Comparison of ENCODE assay signal across 9 cellular contexts in genomic region chr4:83110970-83111369, GRCh38. TPM values are rescaled to one million over a fixed set of nuclear protein-coding genes. Genes with fewer than 3 reads are reported as not detected.
DNase-seq lines count a peak whose midpoint lies in the region; ATAC-seq and TF ChIP-seq lines count a peak whose summit lies in the region.
"Had no signal": no experiment of that assay in that cellular context is flagged by ENCODE, and none has a peak within 500 bp of the region (broad histone marks: within the 10 kb centered on the region; RNA-seq: fewer than 3 reads in every experiment).

No MANE protein-coding gene starts in this region.

- H2AFZ ChIP-seq in MM.1S (ENCODE audit: low read length) = peak overlapping the region; percentile 62
- H2AFZ ChIP-seq in neural progenitor cell (replicated peaks) = peak overlapping the region; percentile 53

- H3K36me3 Mint-ChIP-seq in Caco-2 (ENCODE audit: insufficient read depth, unreplicated experiment) = no peaks in the 10 kb centered on the region
- no peaks in the 10 kb centered on the region for H3K36me3 Mint-ChIP-seq in brain
- no peaks in the 10 kb centered on the region for H3K36me3 Mint-ChIP-seq in neural progenitor cell

- in situ Hi-C loops in GM13976 (cut with MboI; ENCODE audit: low sequenced_read_pairs, unreplicated experiment) = no loop called here

- H3K4me3 ChIP-seq in Caco-2 (ENCODE audit: low read depth, low read length) (no peak overlapping the region), MM.1S (ENCODE audit: low read length) (peak overlapping the region; percentile 67; the same call in 1 of the 2 replicates), neural progenitor cell (no peak overlapping the region)

- H3K4me1 Mint-ChIP-seq in Caco-2 (ENCODE audit: low read depth, unreplicated experiment) (peaks cover 27% of the 10 kb centered on the region), brain (peaks cover 11% of the 10 kb centered on the region), neural progenitor cell (peaks cover 12% of the 10 kb centered on the region)

- H3K36me3 ChIP-seq in Caco-2 (ENCODE audit: control insufficient read depth, insufficient read depth, low read length) = no peaks in the 10 kb centered on the region
- H3K36me3 ChIP-seq in MM.1S (replicated peaks; ENCODE audit: insufficient read depth, low read length) = no peaks in the 10 kb centered on the region
- H3K36me3 ChIP-seq in neural progenitor cell = no peaks in the 10 kb centered on the region
- H3K36me3 ChIP-seq: vagina had no signal

- no peaks in the 10 kb centered on the region for H3K9me3 ChIP-seq in Caco-2
- H3K9me3 ChIP-seq in MM.1S (replicated peaks; ENCODE audit: insufficient read depth, low read length) = no peaks in the 10 kb centered on the region
- H3K9me3 ChIP-seq in neural progenitor cell (ENCODE audit: low read depth) = no peaks in the 10 kb centered on the region
- H3K9me3 ChIP-seq: vagina had no signal

- H3F3A ChIP-seq in MM.1S (ENCODE audit: insufficient read depth, low read length) (peaks cover 27% of the 10 kb centered on the region), neural progenitor cell (ENCODE audit: low read depth) (peaks cover 4% of the 10 kb centered on the region)

- DNase-seq in Caco-2 (no peak), MM.1S (no peak), neural progenitor cell (ENCODE audit: low spot score) (no peak), HPDE6-E6E7 (ENCODE audit: extremely low spot score) (no peak), GM13976 (ENCODE audit: low spot score) (no peak)
- DNase-seq in effector CD4-positive, alpha-beta T cell = no peak

- no peak for ATAC-seq in GM21528 (IDR thresholded peaks at IDR 0.05; ENCODE audit: low FRiP score, unreplicated experiment)

- no peaks in the 10 kb centered on the region for H3K9me2 ChIP-seq in MM.1S (replicated peaks; ENCODE audit: insufficient read depth, low read length)

- peak overlapping the region; percentile 72; the same call in 1 of the 2 replicates for H3K4me2 ChIP-seq in MM.1S (ENCODE audit: low read depth, low read length)
- no peak overlapping the region for H3K4me2 ChIP-seq in neural progenitor cell

- H3K4me3 Mint-ChIP-seq in Caco-2 (ENCODE audit: unreplicated experiment) (peak overlapping the region; percentile 79), brain (peak overlapping the region; percentile 89 to 91 (median 90)), neural progenitor cell (peak overlapping the region; percentile 89)

- CTCF ChIA-PET in Caco-2 (lab: Charles Lee) = interaction anchor here (0.9 to 1.6 kb wide), 7 partner anchors 8 to 174 kb away, joined by 3 to 13 read pairs (median 5); partner anchors contain the start of genes COPS4 and COQ2

- no peak overlapping the region for H3K27ac Mint-ChIP-seq in Caco-2 (ENCODE audit: unreplicated experiment)
- H3K27ac Mint-ChIP-seq in brain = peak overlapping the region in 1 of 5 experiments; percentile 47
- no peak overlapping the region for H3K27ac Mint-ChIP-seq in neural progenitor cell

- H4K20me1 ChIP-seq in MM.1S (ENCODE audit: insufficient read depth, low read length) = no peaks in the 10 kb centered on the region
- no peaks in the 10 kb centered on the region for H4K20me1 ChIP-seq in neural progenitor cell (ENCODE audit: low read depth)

- H3K9me3 Mint-ChIP-seq in Caco-2 (ENCODE audit: unreplicated experiment) = no peaks in the 10 kb centered on the region
- no peaks in the 10 kb centered on the region for H3K9me3 Mint-ChIP-seq in brain
- H3K9me3 Mint-ChIP-seq in neural progenitor cell = no peaks in the 10 kb centered on the region

- H3K79me2 ChIP-seq in MM.1S (ENCODE audit: low read length) (no peaks in the 10 kb centered on the region), neural progenitor cell (ENCODE audit: low read depth) (no peaks in the 10 kb centered on the region)

- peak overlapping the region; percentile 57; the same call in 1 of the 2 replicates for H3K27ac ChIP-seq in MM.1S (ENCODE audit: low read length)
- H3K27ac ChIP-seq in neural progenitor cell = no peak overlapping the region

- no TSS peak for BruUV-seq in Caco-2 (replicated peaks; lab: Mats Ljungman, UMichigan)

- POLR2A ChIA-PET in Caco-2 (lab: Charles Lee) = interaction anchor here (0.6 to 1.0 kb wide), 2 partner anchors 37 to 173 kb away, joined by 4 to 18 read pairs; partner anchors contain the start of gene COQ2

- H3K27me3 ChIP-seq in Caco-2 (replicated peaks; ENCODE audit: control insufficient read depth, insufficient read depth, low read length) = no peaks in the 10 kb centered on the region
- H3K27me3 ChIP-seq in MM.1S (replicated peaks; ENCODE audit: insufficient read depth, low read length) = no peaks in the 10 kb centered on the region
- H3K27me3 ChIP-seq in neural progenitor cell = peaks cover 29% of the 10 kb centered on the region
- H3K27me3 ChIP-seq: vagina had no signal

- no peaks in the 10 kb centered on the region for H3K27me3 Mint-ChIP-seq in Caco-2 (ENCODE audit: insufficient read depth, unreplicated experiment)
- H3K27me3 Mint-ChIP-seq in brain = peaks cover 30% of the 10 kb centered on the region
- H3K27me3 Mint-ChIP-seq in neural progenitor cell (ENCODE audit: insufficient read depth, low read depth) = peaks cover 15% of the 10 kb centered on the region

- peaks cover 26% of the 10 kb centered on the region for H3K4me1 ChIP-seq in Caco-2
- peaks cover 33% of the 10 kb centered on the region for H3K4me1 ChIP-seq in MM.1S (ENCODE audit: low read length)
- no peaks in the 10 kb centered on the region for H3K4me1 ChIP-seq in neural progenitor cell

- intact Hi-C loops in Caco-2 (cut with micrococcal nuclease; ENCODE audit: unreplicated experiment) = loop anchor here (1.0 to 5.0 kb wide), 3 partner anchors 37 to 150 kb away; no protein-coding TSS in a partner anchor

- TF ChIP-seq CTCF in Caco-2 (IDR thresholded peaks at IDR 0.05; ENCODE audit: insufficient read depth in 1 of 2, low read depth in 1 of 2, low read length in 1 of 2, severe bottlenecking in 1 of 2, unreplicated experiment in 1 of 2) = no peak
- TF ChIP-seq CTCF in MM.1S (IDR thresholded peaks at IDR 0.05; ENCODE audit: low read length) = no peak
- TF ChIP-seq CTCF in brain (conservative IDR thresholded peaks at IDR 0.05) = no peak
- TF ChIP-seq CTCF in neural progenitor cell (IDR thresholded peaks at IDR 0.05) = no peak
- TF ChIP-seq CTCF in GM13976 (IDR thresholded peaks at IDR 0.05; ENCODE audit: borderline replicate concordance, control extremely low read depth, extremely low read depth, insufficient read depth, missing control alignments) = no peak

- H3K9ac ChIP-seq in MM.1S (ENCODE audit: low read length) (peak overlapping the region; percentile 46; the same call in 1 of the 2 replicates), neural progenitor cell (no peak overlapping the region)

RNA-seq across cellular contexts. Expression of gene PLAC8, which starts 3.6 kb away (rescaled TPM):
- total RNA-seq in Caco-2 (2022) (13.6 and 23.0 TPM in 2 replicates), neural progenitor cell (ENCODE audit: low replicate concordance) (0.15 TPM in 1 of 2 replicates, not detected in the other)
- 2.1 TPM for polyA plus RNA-seq in brain (ENCODE audit: insufficient read depth, low read depth, low replicate concordance)
- total RNA-seq: vagina had no signal

Comparison
In these comparisons a context has a peak if more than half of its experiments do, and no peak if none do; other contexts are left out.
1. RNA of gene PLAC8, which starts 3.6 kb away (total RNA-seq): 13.6 to 23.0 TPM in Caco-2; 0.15 TPM in neural progenitor cell; every median in the first group is over 10 times any median in the second.
2. Peak in every context shown above with its lines, with median percentiles within 50 percentile points of each other: H3K4me3 Mint-ChIP-seq.